Comparison of ENCODE assay signal across 8 cellular contexts in genomic region chr16:83953796-83954576, GRCh38. TPM values are rescaled to one million over a fixed set of nuclear protein-coding genes. Genes with fewer than 3 reads are reported as not detected.
DNase-seq lines count a peak whose midpoint lies in the region; ATAC-seq and TF ChIP-seq lines count a peak whose summit lies in the region.

No MANE protein-coding gene starts in this region.

- peak; percentile 65 for TF ChIP-seq CTCF in fibroblast of pulmonary artery (IDR thresholded peaks at IDR 0.05; ENCODE audit: low read length, missing control alignments)

- H3K36me3 Mint-ChIP-seq in T-helper 2 cell treated with Interferon-gamma antibody and Interleukin-4, amounts not matched to agents 5 μg/mL and 100 μg/mL, for 36 hours (ENCODE audit: low read depth) = no peaks in the 10 kb centered on the region

- ATAC-seq in GM21381 (IDR thresholded peaks at IDR 0.05; ENCODE audit: unreplicated experiment) (no peak), GM21723 (IDR thresholded peaks at IDR 0.05; ENCODE audit: unreplicated experiment) (no peak)

- H3K27ac Mint-ChIP-seq in T-helper 2 cell treated with Interferon-gamma antibody and Interleukin-4, amounts not matched to agents 5 μg/mL and 100 μg/mL, for 36 hours = peak overlapping the region; percentile 67

- peaks cover 10% of the 10 kb centered on the region for H3K27me3 Mint-ChIP-seq in T-helper 2 cell treated with Interferon-gamma antibody and Interleukin-4, amounts not matched to agents 5 μg/mL and 100 μg/mL, for 36 hours (ENCODE audit: low read depth)

- DNase-seq in NCI-H510A treated with DMSO at 0.1 percent for 48 hours (lab: John Stamatoyannopoulos, UW) (peak; percentile 22), NCI-H510A (lab: John Stamatoyannopoulos, UW) (no peak), HT1080 (ENCODE audit: low read depth) (peak; percentile 48), fibroblast of pulmonary artery (ENCODE audit: low read depth) (peak; percentile 40), pons (ENCODE audit: low spot score) (peak; percentile 49)
- no peak for DNase-seq in T-helper 2 cell treated with Interferon-gamma antibody and Interleukin-4, amounts not matched to agents 5 μg/mL and 100 μg/mL, for 36 hours (ENCODE audit: low spot score)

- H3K4me3 ChIP-seq in fibroblast of pulmonary artery (replicated peaks; ENCODE audit: low read depth, low read length) = peak overlapping the region; percentile 69

- H3K9me3 Mint-ChIP-seq in T-helper 2 cell treated with Interferon-gamma antibody and Interleukin-4, amounts not matched to agents 5 μg/mL and 100 μg/mL, for 36 hours = no peaks in the 10 kb centered on the region

- peaks cover 15% of the 10 kb centered on the region for H3K4me1 Mint-ChIP-seq in T-helper 2 cell treated with Interferon-gamma antibody and Interleukin-4, amounts not matched to agents 5 μg/mL and 100 μg/mL, for 36 hours (ENCODE audit: low read depth)

- H3K4me3 Mint-ChIP-seq in T-helper 2 cell treated with Interferon-gamma antibody and Interleukin-4, amounts not matched to agents 5 μg/mL and 100 μg/mL, for 36 hours = peak overlapping the region; percentile 83

RNA-seq across cellular contexts. Expression of gene OSGIN1, which starts 0.9 kb away (rescaled TPM):
- 2.1 and 3.8 TPM in 2 replicates for total RNA-seq in HT1080 (2014; rRNA removed; shearing (Covaris generic))
- polyA plus RNA-seq in HT1080 (2015; cell fraction: cytosol; rRNA removed) = 4.3 and 5.7 TPM in 2 replicates
- polyA plus RNA-seq in HT1080 (2015; cell fraction: nucleus; rRNA removed) = 6.4 and 7.3 TPM in 2 replicates

RNA-seq across cellular contexts. Expression of gene NECAB2, which starts 14.1 kb away (rescaled TPM):
- not detected in 2 replicates for total RNA-seq in HT1080 (2014; rRNA removed; shearing (Covaris generic))
- polyA plus RNA-seq in HT1080 (2015; cell fraction: cytosol; rRNA removed) = 1.2 and 1.7 TPM in 2 replicates
- polyA plus RNA-seq in HT1080 (2015; cell fraction: nucleus; rRNA removed) = 1.3 TPM in 2 replicates

RNA-seq across cellular contexts. Expression of gene MLYCD, which starts 55.1 kb away (rescaled TPM):
- total RNA-seq in HT1080 (2014; rRNA removed; shearing (Covaris generic)) = 0.47 and 1.2 TPM in 2 replicates
- 0.95 and 1.00 TPM in 2 replicates for polyA plus RNA-seq in HT1080 (2015; cell fraction: cytosol; rRNA removed)
- 2.0 and 3.2 TPM in 2 replicates for polyA plus RNA-seq in HT1080 (2015; cell fraction: nucleus; rRNA removed)

Comparison
In these comparisons a context has a peak if more than half of its experiments do, and no peak if none do; other contexts are left out.
1. DNase-seq: peak in NCI-H510A treated with DMSO at 0.1 percent for 48 hours (single experiment), HT1080 (single experiment), fibroblast of pulmonary artery (single experiment) and pons (single experiment); none in NCI-H510A (single experiment) and T-helper 2 cell treated with Interferon-gamma antibody and Interleukin-4, amounts not matched to agents 5 μg/mL and 100 μg/mL, for 36 hours (single experiment).